10 cellular contexts compared by ENCODE assay signal in the genomic region with DNA sequence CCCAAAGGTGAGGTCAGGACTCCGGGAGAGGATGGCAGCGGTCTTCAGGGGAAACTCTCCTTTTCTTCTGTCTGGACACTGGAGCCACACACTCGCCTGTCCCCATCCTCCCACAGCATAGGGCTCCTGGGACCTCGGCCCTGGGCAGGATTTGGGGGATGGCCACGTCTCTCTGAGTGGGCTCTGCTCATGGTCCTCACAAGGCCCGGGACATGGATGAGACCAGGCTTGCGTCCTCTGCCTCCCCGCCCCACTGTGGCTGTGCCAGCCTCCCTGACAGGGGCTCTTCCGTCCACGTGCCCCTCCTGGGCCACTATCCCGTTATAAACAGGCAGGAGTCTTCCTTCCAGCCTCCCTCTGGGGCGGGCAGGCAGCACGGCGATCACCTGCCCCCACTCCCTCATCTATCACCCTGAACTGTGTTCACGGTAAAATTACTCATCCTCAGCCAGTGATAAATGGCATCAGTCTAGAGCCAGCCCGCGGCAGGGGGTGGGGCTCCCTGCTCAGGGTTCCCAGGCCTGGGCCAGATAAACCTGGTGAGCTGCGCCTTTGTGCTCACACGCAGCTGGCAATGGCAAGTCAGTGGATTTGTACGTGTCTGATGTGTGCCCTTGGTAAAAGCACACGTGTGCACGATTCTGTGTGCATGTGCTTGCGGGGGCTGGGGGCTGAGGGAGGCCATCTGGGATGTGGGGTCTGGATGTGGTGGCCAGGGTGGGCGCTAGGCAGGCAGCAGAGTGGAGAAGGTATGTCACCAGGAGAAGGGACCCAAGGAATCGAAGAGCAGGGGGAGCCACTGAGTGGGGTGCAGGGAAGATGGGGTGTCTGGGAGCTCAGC. TPM values are rescaled to one million over a fixed set of nuclear protein-coding genes. Genes with fewer than 3 reads are reported as not detected.
DNase-seq lines count a peak whose midpoint lies in the region; ATAC-seq and FAIRE-seq lines count a peak whose summit lies in the region.
"Had no signal": no experiment of that assay in that cellular context is flagged by ENCODE, and none has a peak within 500 bp of the region (broad histone marks: within the 10 kb centered on the region; RNA-seq: fewer than 3 reads in every experiment).

No MANE protein-coding gene starts in this region.

- no peaks in the 10 kb centered on the region for H3K4me1 Mint-ChIP-seq in activated CD4-positive, alpha-beta memory T cell treated with anti-CD3 and anti-CD28 coated beads for 36 hours (ENCODE audit: low read depth)
- H3K4me1 Mint-ChIP-seq in activated CD4-positive, alpha-beta memory T cell treated with anti-CD3 and anti-CD28 coated beads, Interleukin-2, amount 10 ng/mL, durations not matched to agents 7 days and 5 days: peaks cover 8% of the 10 kb centered on the region
- peaks cover 14 to 17% of the 10 kb centered on the region in 2 donors for H3K4me1 Mint-ChIP-seq in stimulated activated naive B cell treated with anti-CD40 and anti-IgM and Interleukin-4, amounts not matched to agents 10 μg/mL and 1 μg/mL and 100 μg/mL, for 72 hours

- peaks cover 37% of the 10 kb centered on the region for H3K27me3 Mint-ChIP-seq in activated CD4-positive, alpha-beta memory T cell treated with anti-CD3 and anti-CD28 coated beads for 36 hours
- H3K27me3 Mint-ChIP-seq in activated CD4-positive, alpha-beta memory T cell treated with anti-CD3 and anti-CD28 coated beads, Interleukin-2, amount 10 ng/mL, durations not matched to agents 7 days and 5 days: peaks cover 47% of the 10 kb centered on the region
- H3K27me3 Mint-ChIP-seq in stimulated activated naive B cell treated with anti-CD40 and anti-IgM and Interleukin-4, amounts not matched to agents 10 μg/mL and 1 μg/mL and 100 μg/mL, for 72 hours: peaks cover 53 to 80% of the 10 kb centered on the region in 2 donors

- DNase-seq in activated CD4-positive, alpha-beta memory T cell treated with anti-CD3 and anti-CD28 coated beads for 36 hours: peak; percentile 10
- DNase-seq in activated CD4-positive, alpha-beta memory T cell treated with anti-CD3 and anti-CD28 coated beads, Interleukin-2, amount 10 ng/mL, durations not matched to agents 7 days and 5 days: no peak
- peak; percentile 68 for DNase-seq in NCI-H69 (lab: John Stamatoyannopoulos, UW)
- no peak for DNase-seq in stimulated activated naive B cell treated with anti-CD40 and anti-IgM and Interleukin-4, amounts not matched to agents 10 μg/mL and 1 μg/mL and 100 μg/mL, for 72 hours
- DNase-seq in GOT3 (lab: John Stamatoyannopoulos, UW): no peak
- no peak for DNase-seq in GM19239 (ENCODE audit: insufficient read length, low spot score)
- no peak for DNase-seq in effector CD8-positive, alpha-beta T cell (lab: John Stamatoyannopoulos, UW)
- DNase-seq: mesendoderm, T-helper 9 cell had no signal

- ATAC-seq in esophagus mucosa: peak; percentile 82
- no peak for ATAC-seq in stimulated activated naive B cell treated with anti-CD40 and anti-IgM and Interleukin-4, amounts not matched to agents 10 μg/mL and 1 μg/mL and 100 μg/mL, for 72 hours (replicated peaks)

- H3K36me3 Mint-ChIP-seq in activated CD4-positive, alpha-beta memory T cell treated with anti-CD3 and anti-CD28 coated beads for 36 hours: peaks cover 1% of the 10 kb centered on the region
- no peaks in the 10 kb centered on the region for H3K36me3 Mint-ChIP-seq in activated CD4-positive, alpha-beta memory T cell treated with anti-CD3 and anti-CD28 coated beads, Interleukin-2, amount 10 ng/mL, durations not matched to agents 7 days and 5 days (ENCODE audit: low read depth)
- H3K36me3 Mint-ChIP-seq in stimulated activated naive B cell treated with anti-CD40 and anti-IgM and Interleukin-4, amounts not matched to agents 10 μg/mL and 1 μg/mL and 100 μg/mL, for 72 hours: peaks cover 0 to 7% of the 10 kb centered on the region in 2 donors

- H3K9me3 Mint-ChIP-seq in activated CD4-positive, alpha-beta memory T cell treated with anti-CD3 and anti-CD28 coated beads for 36 hours: no peaks in the 10 kb centered on the region
- no peaks in the 10 kb centered on the region for H3K9me3 Mint-ChIP-seq in activated CD4-positive, alpha-beta memory T cell treated with anti-CD3 and anti-CD28 coated beads, Interleukin-2, amount 10 ng/mL, durations not matched to agents 7 days and 5 days
- H3K9me3 Mint-ChIP-seq in stimulated activated naive B cell treated with anti-CD40 and anti-IgM and Interleukin-4, amounts not matched to agents 10 μg/mL and 1 μg/mL and 100 μg/mL, for 72 hours: no peaks in the 10 kb centered on the region

- POLR2A ChIA-PET in activated CD4-positive, alpha-beta memory T cell treated with anti-CD3 and anti-CD28 coated beads for 36 hours (lab: Charles Lee): no interaction called here
- POLR2A ChIA-PET in activated CD4-positive, alpha-beta memory T cell treated with anti-CD3 and anti-CD28 coated beads, Interleukin-2, amount 10 ng/mL, durations not matched to agents 7 days and 5 days (lab: Charles Lee): no interaction called here

- CTCF ChIA-PET in activated CD4-positive, alpha-beta memory T cell treated with anti-CD3 and anti-CD28 coated beads for 36 hours (lab: Charles Lee): no interaction called here
- CTCF ChIA-PET in activated CD4-positive, alpha-beta memory T cell treated with anti-CD3 and anti-CD28 coated beads, Interleukin-2, amount 10 ng/mL, durations not matched to agents 7 days and 5 days (lab: Charles Lee): no interaction called here

- intact Hi-C loops in activated CD4-positive, alpha-beta memory T cell treated with anti-CD3 and anti-CD28 coated beads for 36 hours (cut with micrococcal nuclease): no loop called here

- no peak overlapping the region for H3K4me3 Mint-ChIP-seq in activated CD4-positive, alpha-beta memory T cell treated with anti-CD3 and anti-CD28 coated beads for 36 hours
- no peak overlapping the region for H3K4me3 Mint-ChIP-seq in activated CD4-positive, alpha-beta memory T cell treated with anti-CD3 and anti-CD28 coated beads, Interleukin-2, amount 10 ng/mL, durations not matched to agents 7 days and 5 days
- no peak overlapping the region for H3K4me3 Mint-ChIP-seq in stimulated activated naive B cell treated with anti-CD40 and anti-IgM and Interleukin-4, amounts not matched to agents 10 μg/mL and 1 μg/mL and 100 μg/mL, for 72 hours

- FAIRE-seq in GM19239 (lab: Jason Lieb, UNC): no peak

- H3K27ac Mint-ChIP-seq in activated CD4-positive, alpha-beta memory T cell treated with anti-CD3 and anti-CD28 coated beads for 36 hours: no peak overlapping the region
- no peak overlapping the region for H3K27ac Mint-ChIP-seq in activated CD4-positive, alpha-beta memory T cell treated with anti-CD3 and anti-CD28 coated beads, Interleukin-2, amount 10 ng/mL, durations not matched to agents 7 days and 5 days
- H3K27ac Mint-ChIP-seq in stimulated activated naive B cell treated with anti-CD40 and anti-IgM and Interleukin-4, amounts not matched to agents 10 μg/mL and 1 μg/mL and 100 μg/mL, for 72 hours: peak overlapping the region; percentile 37

RNA-seq across cellular contexts. Expression of a gene that starts 12.6 kb away (rescaled TPM):
- not detected for total RNA-seq in activated CD4-positive, alpha-beta memory T cell treated with anti-CD3 and anti-CD28 coated beads for 36 hours
- total RNA-seq in activated CD4-positive, alpha-beta memory T cell treated with anti-CD3 and anti-CD28 coated beads, Interleukin-2, amount 10 ng/mL, durations not matched to agents 7 days and 5 days: not detected
- 0.52 TPM for total RNA-seq in esophagus mucosa

RNA-seq across cellular contexts. Expression of a gene that starts 48.0 kb away (rescaled TPM):
- 100 to 1,000 TPM; 111 to 117 TPM for total RNA-seq in activated CD4-positive, alpha-beta memory T cell treated with anti-CD3 and anti-CD28 coated beads for 36 hours
- total RNA-seq in activated CD4-positive, alpha-beta memory T cell treated with anti-CD3 and anti-CD28 coated beads, Interleukin-2, amount 10 ng/mL, durations not matched to agents 7 days and 5 days: 10 to 100 TPM; 58.2 to 58.4 TPM
- total RNA-seq in esophagus mucosa: 68.1 TPM

RNA-seq across cellular contexts. Expression of a gene that starts 49.3 kb away (rescaled TPM):
- 10 to 100 TPM; 25.8 to 30.6 TPM for total RNA-seq in activated CD4-positive, alpha-beta memory T cell treated with anti-CD3 and anti-CD28 coated beads for 36 hours
- 10 to 100 TPM; 28.6 to 31.7 TPM for total RNA-seq in activated CD4-positive, alpha-beta memory T cell treated with anti-CD3 and anti-CD28 coated beads, Interleukin-2, amount 10 ng/mL, durations not matched to agents 7 days and 5 days
- 5.8 TPM for total RNA-seq in esophagus mucosa

RNA-seq across cellular contexts. Expression of a gene that starts 55.2 kb away (rescaled TPM):
- 1 to 10 TPM; 5.8 to 6.0 TPM for total RNA-seq in activated CD4-positive, alpha-beta memory T cell treated with anti-CD3 and anti-CD28 coated beads for 36 hours
- total RNA-seq in activated CD4-positive, alpha-beta memory T cell treated with anti-CD3 and anti-CD28 coated beads, Interleukin-2, amount 10 ng/mL, durations not matched to agents 7 days and 5 days: 1 to 10 TPM; 7.6 to 8.2 TPM
- 26.4 TPM for total RNA-seq in esophagus mucosa

Comparison
In these comparisons a context has a peak if more than half of its experiments do, and no peak if none do; other contexts are left out.
1. DNase-seq: peak in activated CD4-positive, alpha-beta memory T cell treated with anti-CD3 and anti-CD28 coated beads for 36 hours (single experiment) and NCI-H69 (single experiment); none in activated CD4-positive, alpha-beta memory T cell treated with anti-CD3 and anti-CD28 coated beads, Interleukin-2, amount 10 ng/mL, durations not matched to agents 7 days and 5 days (single experiment), stimulated activated naive B cell treated with anti-CD40 and anti-IgM and Interleukin-4, amounts not matched to agents 10 μg/mL and 1 μg/mL and 100 μg/mL, for 72 hours (single experiment), GOT3 (single experiment), GM19239 (single experiment) and effector CD8-positive, alpha-beta T cell (single experiment).